In the genomic region with DNA sequence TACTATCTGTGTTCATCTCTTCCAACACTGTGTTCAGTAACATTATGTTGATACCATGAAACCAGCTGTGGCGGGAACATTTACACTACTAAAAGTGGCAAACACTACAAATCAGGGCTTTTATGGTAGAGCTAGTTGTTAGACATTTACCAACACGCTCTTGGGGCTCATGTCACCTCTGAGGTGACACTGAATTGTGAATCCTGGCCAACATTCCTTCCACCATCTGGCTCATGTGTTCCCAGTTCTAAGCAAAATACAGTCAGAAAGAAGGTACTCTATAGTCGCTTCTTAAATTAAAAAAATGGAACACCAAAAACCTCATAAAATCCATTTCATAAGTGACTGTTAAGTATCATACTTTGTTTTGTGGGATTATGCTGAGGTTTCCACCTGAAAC, we compare ENCODE assay signal across 14 cellular contexts.
DNase-seq lines count a peak whose midpoint lies in the region; ATAC-seq and TF ChIP-seq lines count a peak whose summit lies in the region.
"Had no signal": no experiment of that assay in that cellular context is flagged by ENCODE, and none has a peak within 500 bp of the region (broad histone marks: within the 10 kb centered on the region; RNA-seq: fewer than 3 reads in every experiment).

No MANE protein-coding gene starts in this region.

- POLR2A ChIA-PET in activated CD4-positive, alpha-beta memory T cell treated with anti-CD3 and anti-CD28 coated beads, Interleukin-2, amount 10 ng/mL, durations not matched to agents 7 days and 5 days (lab: Charles Lee) = interaction anchor here (0.7 to 2.8 kb wide), 5 partner anchors 12 to 91 kb away, joined by 3 to 31 read pairs (median 5); no protein-coding TSS in a partner anchor
- POLR2A ChIA-PET in activated CD4-positive, alpha-beta memory T cell treated with anti-CD3 and anti-CD28 coated beads for 36 hours (lab: Charles Lee) = interaction anchor here (0.6 kb wide), 1 partner anchor 562 kb away, joined by 3 read pairs; no protein-coding TSS in a partner anchor

- H3K27ac ChIP-seq in neural cell (ENCODE audit: low read length) = peak overlapping the region; percentile 22
- H3K27ac ChIP-seq: SK-N-MC had no signal

- no peak for ATAC-seq in GM21360 (IDR thresholded peaks at IDR 0.05; ENCODE audit: unreplicated experiment)
- ATAC-seq: left cardiac atrium, sciatic nerve had no signal

- no peaks in the 10 kb centered on the region for H3K9me2 ChIP-seq in Loucy (replicated peaks; ENCODE audit: low read depth, low read length)
- H3K9me2 ChIP-seq in neural cell (ENCODE audit: insufficient read depth, low read length) = no peaks in the 10 kb centered on the region

- peaks cover 29% of the 10 kb centered on the region for H3K9me3 Mint-ChIP-seq in activated CD4-positive, alpha-beta memory T cell treated with anti-CD3 and anti-CD28 coated beads, Interleukin-2, amount 10 ng/mL, durations not matched to agents 7 days and 5 days
- H3K9me3 Mint-ChIP-seq in activated CD4-positive, alpha-beta memory T cell treated with anti-CD3 and anti-CD28 coated beads for 36 hours = peaks cover 11% of the 10 kb centered on the region
- H3K9me3 Mint-ChIP-seq in activated T-helper 2 cell treated with anti-CD3 and anti-CD28 coated beads, Interferon-gamma antibody, Interleukin-2, Interleukin-4, amounts not matched to agents 10 μg/mL and 5 μg/mL and 100 μg/mL, durations not matched to agents 14 hours and 24 hours and 36 hours = peaks cover 36% of the 10 kb centered on the region

- peaks cover 44% of the 10 kb centered on the region for H3K4me1 ChIP-seq in Loucy (ENCODE audit: insufficient read depth, low read length, poor library complexity, severe bottlenecking)

- H3K9me3 ChIP-seq in Loucy (ENCODE audit: insufficient read depth, low read depth, low read length) (0 out of 2 replicates have a peak, but pooled peaks cover 2% of the 10 kb centered on the region), neural cell (ENCODE audit: low read length) (no peaks in the 10 kb centered on the region)

- peak overlapping the region; percentile 97 for H3K27ac Mint-ChIP-seq in activated CD4-positive, alpha-beta memory T cell treated with anti-CD3 and anti-CD28 coated beads, Interleukin-2, amount 10 ng/mL, durations not matched to agents 7 days and 5 days
- H3K27ac Mint-ChIP-seq in activated CD4-positive, alpha-beta memory T cell treated with anti-CD3 and anti-CD28 coated beads for 36 hours = no peak overlapping the region
- no peak overlapping the region for H3K27ac Mint-ChIP-seq in activated T-helper 2 cell treated with anti-CD3 and anti-CD28 coated beads, Interferon-gamma antibody, Interleukin-2, Interleukin-4, amounts not matched to agents 10 μg/mL and 5 μg/mL and 100 μg/mL, durations not matched to agents 14 hours and 24 hours and 36 hours

- no peak for TF ChIP-seq EP300 in neural cell (conservative IDR thresholded peaks at IDR 0.05; ENCODE audit: poor library complexity, severe bottlenecking)

- CTCF ChIA-PET in activated CD4-positive, alpha-beta memory T cell treated with anti-CD3 and anti-CD28 coated beads, Interleukin-2, amount 10 ng/mL, durations not matched to agents 7 days and 5 days (lab: Charles Lee) = interaction anchor here (1.1 to 4.5 kb wide), 5 partner anchors 12 to 112 kb away, joined by 3 to 22 read pairs (median 7); no protein-coding TSS in a partner anchor
- CTCF ChIA-PET in activated CD4-positive, alpha-beta memory T cell treated with anti-CD3 and anti-CD28 coated beads for 36 hours (lab: Charles Lee) = no interaction called here

- peaks cover 48% of the 10 kb centered on the region for H3K36me3 Mint-ChIP-seq in activated CD4-positive, alpha-beta memory T cell treated with anti-CD3 and anti-CD28 coated beads, Interleukin-2, amount 10 ng/mL, durations not matched to agents 7 days and 5 days (ENCODE audit: low read depth)
- no peaks in the 10 kb centered on the region for H3K36me3 Mint-ChIP-seq in activated CD4-positive, alpha-beta memory T cell treated with anti-CD3 and anti-CD28 coated beads for 36 hours
- peaks cover 39% of the 10 kb centered on the region for H3K36me3 Mint-ChIP-seq in activated T-helper 2 cell treated with anti-CD3 and anti-CD28 coated beads, Interferon-gamma antibody, Interleukin-2, Interleukin-4, amounts not matched to agents 10 μg/mL and 5 μg/mL and 100 μg/mL, durations not matched to agents 14 hours and 24 hours and 36 hours (ENCODE audit: low read depth)

- TF ChIP-seq CTCF in Loucy (conservative IDR thresholded peaks at IDR 0.05; ENCODE audit: low read length) (no peak), neural cell (IDR thresholded peaks at IDR 0.05; ENCODE audit: poor library complexity, severe bottlenecking) (no peak)

- H3K4me2 ChIP-seq in Loucy (ENCODE audit: low read depth, low read length, poor library complexity, severe bottlenecking) = no peak overlapping the region
- no peak overlapping the region for H3K4me2 ChIP-seq in neural cell (ENCODE audit: low read length)

- H3K9ac ChIP-seq in Loucy (ENCODE audit: low read depth, low read length, poor library complexity, severe bottlenecking) (no peak overlapping the region), neural cell (ENCODE audit: low read length) (no peak overlapping the region)

- no peak for TF ChIP-seq RAD21 in neural cell (conservative IDR thresholded peaks at IDR 0.05)

- no peaks in the 10 kb centered on the region for H3K27me3 Mint-ChIP-seq in activated CD4-positive, alpha-beta memory T cell treated with anti-CD3 and anti-CD28 coated beads, Interleukin-2, amount 10 ng/mL, durations not matched to agents 7 days and 5 days
- no peaks in the 10 kb centered on the region for H3K27me3 Mint-ChIP-seq in activated CD4-positive, alpha-beta memory T cell treated with anti-CD3 and anti-CD28 coated beads for 36 hours
- H3K27me3 Mint-ChIP-seq in activated T-helper 2 cell treated with anti-CD3 and anti-CD28 coated beads, Interferon-gamma antibody, Interleukin-2, Interleukin-4, amounts not matched to agents 10 μg/mL and 5 μg/mL and 100 μg/mL, durations not matched to agents 14 hours and 24 hours and 36 hours (ENCODE audit: low read depth) = no peaks in the 10 kb centered on the region

- H3F3A ChIP-seq in Loucy (ENCODE audit: low read depth) (peaks cover 23% of the 10 kb centered on the region), neural cell (ENCODE audit: insufficient read depth, low read length, poor library complexity, severe bottlenecking) (peaks cover 6% of the 10 kb centered on the region)

- H2AFZ ChIP-seq in Loucy (ENCODE audit: low read length) = 0 out of 2 replicates have a peak overlapping the region, but pooled peaks have one; percentile 15
- no peak overlapping the region for H2AFZ ChIP-seq in neural cell (ENCODE audit: low read depth, low read length)

- H3K4me3 Mint-ChIP-seq in activated CD4-positive, alpha-beta memory T cell treated with anti-CD3 and anti-CD28 coated beads, Interleukin-2, amount 10 ng/mL, durations not matched to agents 7 days and 5 days = no peak overlapping the region
- H3K4me3 Mint-ChIP-seq in activated CD4-positive, alpha-beta memory T cell treated with anti-CD3 and anti-CD28 coated beads for 36 hours = no peak overlapping the region
- H3K4me3 Mint-ChIP-seq in activated T-helper 2 cell treated with anti-CD3 and anti-CD28 coated beads, Interferon-gamma antibody, Interleukin-2, Interleukin-4, amounts not matched to agents 10 μg/mL and 5 μg/mL and 100 μg/mL, durations not matched to agents 14 hours and 24 hours and 36 hours (ENCODE audit: low read depth) = peak overlapping the region; percentile 18

- H3K4me1 Mint-ChIP-seq in activated CD4-positive, alpha-beta memory T cell treated with anti-CD3 and anti-CD28 coated beads, Interleukin-2, amount 10 ng/mL, durations not matched to agents 7 days and 5 days = peaks cover 72% of the 10 kb centered on the region
- peaks cover 54% of the 10 kb centered on the region for H3K4me1 Mint-ChIP-seq in activated CD4-positive, alpha-beta memory T cell treated with anti-CD3 and anti-CD28 coated beads for 36 hours (ENCODE audit: low read depth)
- H3K4me1 Mint-ChIP-seq in activated T-helper 2 cell treated with anti-CD3 and anti-CD28 coated beads, Interferon-gamma antibody, Interleukin-2, Interleukin-4, amounts not matched to agents 10 μg/mL and 5 μg/mL and 100 μg/mL, durations not matched to agents 14 hours and 24 hours and 36 hours (ENCODE audit: low read depth) = peaks cover 50% of the 10 kb centered on the region

- no peak for DNase-seq in activated CD4-positive, alpha-beta memory T cell treated with anti-CD3 and anti-CD28 coated beads, Interleukin-2, amount 10 ng/mL, durations not matched to agents 7 days and 5 days
- DNase-seq in activated CD4-positive, alpha-beta memory T cell treated with anti-CD3 and anti-CD28 coated beads for 36 hours = no peak
- no peak for DNase-seq in activated T-helper 2 cell treated with anti-CD3 and anti-CD28 coated beads, Interferon-gamma antibody, Interleukin-2, Interleukin-4, amounts not matched to agents 10 μg/mL and 5 μg/mL and 100 μg/mL, durations not matched to agents 14 hours and 24 hours and 36 hours (ENCODE audit: low spot score)
- no peak for DNase-seq in iPS-NIHi11 (ENCODE audit: low spot score)
- DNase-seq in GDM1 (lab: John Stamatoyannopoulos, UW) = no peak
- DNase-seq: activated naive CD4-positive, alpha-beta T cell treated with anti-CD3 and anti-CD28 coated beads, Interleukin-2, amount 50 U/mL, for 16 hours; left cardiac atrium; mesenchymal stem cell; NCI-H2029 had no signal

- intact Hi-C loops in activated CD4-positive, alpha-beta memory T cell treated with anti-CD3 and anti-CD28 coated beads for 36 hours (cut with micrococcal nuclease) = loop anchor here (5.0 to 10.0 kb wide), 2 partner anchors 747 to 864 kb away; partner anchors contain the start of genes FNTB and MAX
- intact Hi-C loops in activated T-helper 2 cell treated with anti-CD3 and anti-CD28 coated beads, Interferon-gamma antibody, Interleukin-2, Interleukin-4, amounts not matched to agents 10 μg/mL and 5 μg/mL and 100 μg/mL, durations not matched to agents 14 hours and 24 hours and 36 hours (cut with micrococcal nuclease) = no loop called here

- H3K79me2 ChIP-seq in Loucy (ENCODE audit: insufficient read depth, low read length) (no peaks in the 10 kb centered on the region), neural cell (replicated peaks; ENCODE audit: insufficient read depth, low read length) (no peaks in the 10 kb centered on the region)

- H3K36me3 ChIP-seq in Loucy (ENCODE audit: insufficient read depth, low read length) = no peaks in the 10 kb centered on the region
- no peaks in the 10 kb centered on the region for H3K36me3 ChIP-seq in neural cell (ENCODE audit: insufficient read depth, low read length)

- H3K4me3 ChIP-seq in Loucy (ENCODE audit: low read length, poor library complexity, severe bottlenecking) (no peak overlapping the region), neural cell (ENCODE audit: low read length) (no peak overlapping the region)
- H3K4me3 ChIP-seq: SK-N-MC had no signal

- H3K27me3 ChIP-seq in Loucy (ENCODE audit: insufficient read depth, low read length, poor library complexity, severe bottlenecking) (no peaks in the 10 kb centered on the region), neural cell (ENCODE audit: insufficient read depth, low read depth, low read length) (no peaks in the 10 kb centered on the region)

- H4K20me1 ChIP-seq in Loucy (ENCODE audit: insufficient read depth, low read length, poor library complexity, severe bottlenecking) (no peaks in the 10 kb centered on the region), neural cell (ENCODE audit: insufficient read depth) (no peaks in the 10 kb centered on the region)

TF ChIP-seq in neural cell, 6 proteins besides CTCF, POLR2A, EP300 and RAD21 (continues in another document):
- no peak for TF ChIP-seq POLR2AphosphoS5 (IDR thresholded peaks at IDR 0.05)
